In genomic region chrY:7588176-7588575, GRCh38 we compare ENCODE assay signal across 5 cellular contexts.
A peak's percentile ranks its signal among the peaks of the same experiment; 100 is the strongest.
DNase-seq lines count a peak whose midpoint lies in the region; ATAC-seq, FAIRE-seq and TF ChIP-seq lines count a peak whose summit lies in the region.
"Not testable (repeated sequence)": the region's sequence is repeated elsewhere in the genome, so short reads cannot be mapped to it uniquely, and the experiment has no call there.

No MANE protein-coding gene starts in this region.

- not testable (repeated sequence) for DNase-seq in RWPE2 (ENCODE audit: low spot score); astrocyte (ENCODE audit: low read depth); body of pancreas; endothelial cell of umbilical vein (ENCODE audit: low read depth, low spot score); foreskin keratinocyte

- not testable (repeated sequence) for H4K20me1 ChIP-seq in astrocyte (ENCODE audit: insufficient read depth, low read length); endothelial cell of umbilical vein (replicated peaks; ENCODE audit: control insufficient read depth, extremely low read depth, insufficient read depth, low read length)

- not testable (repeated sequence) for H3K27me3 Mint-ChIP-seq in astrocyte (ENCODE audit: low read depth, unreplicated experiment)

- POLR2A ChIA-PET in endothelial cell of umbilical vein (lab: Charles Lee), result not testable (repeated sequence)

- not testable (repeated sequence) for H2AFZ ChIP-seq in astrocyte (ENCODE audit: low read depth, low read length); endothelial cell of umbilical vein (ENCODE audit: low read depth, low read length)

- peak overlapping the region; percentile 53 for H3K27ac Mint-ChIP-seq in astrocyte (ENCODE audit: unreplicated experiment)

- not testable (repeated sequence) for H3K9me3 Mint-ChIP-seq in astrocyte (ENCODE audit: unreplicated experiment)

- not testable (repeated sequence) for H3K36me3 ChIP-seq in RWPE2 (ENCODE audit: low read depth); astrocyte (ENCODE audit: insufficient read depth, low read length); body of pancreas (replicated peaks in 1 of 2; ENCODE audit: insufficient read depth in 1 of 2, low read depth in 2 of 2); endothelial cell of umbilical vein (ENCODE audit: control insufficient read depth in 2 of 2, extremely low read depth in 1 of 2, insufficient read depth in 2 of 2, low read length in 2 of 2)

- intact Hi-C loops in body of pancreas (cut with DNase I); endothelial cell of umbilical vein (cut with micrococcal nuclease): not testable (repeated sequence)

- H3K4me3 ChIP-seq in RWPE2 (ENCODE audit: severe bottlenecking); astrocyte (ENCODE audit: insufficient read depth, low read depth, low read length); body of pancreas; endothelial cell of umbilical vein (replicated peaks in 1 of 3; ENCODE audit: insufficient read depth in 1 of 3, low read depth in 1 of 3, low read length in 3 of 3): not testable (repeated sequence)

- WGBS in body of pancreas, 2 donors, result no CpG with 5 or more reads among the region's 1 CpG

- FAIRE-seq in astrocyte (lab: Jason Lieb, UNC), result not testable (repeated sequence)
- peak; percentile 40 for FAIRE-seq in endothelial cell of umbilical vein (lab: Jason Lieb, UNC)

- CTCF ChIA-PET in endothelial cell of umbilical vein (lab: Charles Lee), result not testable (repeated sequence)

- dilution Hi-C loops in endothelial cell of umbilical vein (cut with MboI; ENCODE audit: extremely low pct_ligation_motif_present, low sequenced_read_pairs), result not testable (repeated sequence)

- not testable (repeated sequence) for H3K9me1 ChIP-seq in endothelial cell of umbilical vein (replicated peaks; ENCODE audit: control insufficient read depth, extremely low read depth, insufficient read depth, low read length)

- not testable (repeated sequence) for H3K4me1 Mint-ChIP-seq in astrocyte (ENCODE audit: low read depth, unreplicated experiment)

- H3K27ac ChIP-seq in RWPE2 (ENCODE audit: poor library complexity, severe bottlenecking), result peak overlapping the region; percentile 26
- not testable (repeated sequence) for H3K27ac ChIP-seq in astrocyte (ENCODE audit: low read depth, low read length); body of pancreas; endothelial cell of umbilical vein (ENCODE audit: insufficient read depth, low read depth, low read length); foreskin keratinocyte

- not testable (repeated sequence) for H3K9ac ChIP-seq in astrocyte (ENCODE audit: low read length); endothelial cell of umbilical vein (replicated peaks; ENCODE audit: extremely low read depth, insufficient read depth, low read length)

- ATAC-seq in RWPE2 (ENCODE audit: low read depth) (peak; percentile 82; the same call in 2 of the 3 replicates), body of pancreas (peak; percentile 33), foreskin keratinocyte (peak; percentile 61)

- not testable (repeated sequence) for H3K4me3 Mint-ChIP-seq in astrocyte (ENCODE audit: unreplicated experiment)

- not testable (repeated sequence) for H3K9me3 ChIP-seq in RWPE2 (ENCODE audit: severe bottlenecking); astrocyte (ENCODE audit: insufficient read depth, low read depth, low read length); body of pancreas; endothelial cell of umbilical vein (replicated peaks; ENCODE audit: control insufficient read depth, insufficient read depth, low read length)

- BruUV-seq in endothelial cell of umbilical vein (replicated peaks; lab: Mats Ljungman, UMichigan), result TSS peak; percentile 28

- H3K27me3 ChIP-seq in RWPE2 (ENCODE audit: insufficient read depth, poor library complexity, severe bottlenecking); astrocyte (ENCODE audit: insufficient read depth, low read length); body of pancreas; endothelial cell of umbilical vein (ENCODE audit: control insufficient read depth in 2 of 2, insufficient read depth in 2 of 2, low read length in 2 of 2); foreskin keratinocyte: not testable (repeated sequence)

- not testable (repeated sequence) for TF ChIP-seq CTCF in RWPE2 (IDR thresholded peaks at IDR 0.05; ENCODE audit: poor library complexity, severe bottlenecking); astrocyte (IDR thresholded peaks at IDR 0.05; ENCODE audit: insufficient read depth, low read depth, low read length); body of pancreas (IDR thresholded peaks at IDR 0.05); endothelial cell of umbilical vein (IDR thresholded peaks at IDR 0.05; ENCODE audit: extremely low read depth in 1 of 2, insufficient read depth in 1 of 2, low read depth in 1 of 2, low read length in 2 of 2); foreskin keratinocyte (conservative IDR thresholded peaks at IDR 0.05)

- not testable (repeated sequence) for H3K79me2 ChIP-seq in astrocyte (ENCODE audit: insufficient read depth, low read length); endothelial cell of umbilical vein (ENCODE audit: control insufficient read depth, insufficient read depth, low read length)

- not testable (repeated sequence) for H3K36me3 Mint-ChIP-seq in astrocyte (ENCODE audit: low read depth, unreplicated experiment)

- H3K4me2 ChIP-seq in astrocyte (ENCODE audit: low read length); endothelial cell of umbilical vein (ENCODE audit: insufficient read depth, low read length): not testable (repeated sequence)

- not testable (repeated sequence) for H3K4me1 ChIP-seq in RWPE2 (ENCODE audit: insufficient read depth, poor library complexity, severe bottlenecking); astrocyte (ENCODE audit: insufficient read depth, low read length); body of pancreas; endothelial cell of umbilical vein (ENCODE audit: control insufficient read depth, extremely low read depth, insufficient read depth, low read length); foreskin keratinocyte

- not testable (repeated sequence) for TF ChIP-seq POLR2A in body of pancreas (IDR thresholded peaks at IDR 0.05); endothelial cell of umbilical vein (IDR thresholded peaks at IDR 0.05; ENCODE audit: low read depth, low read length)
